In genomic region chr7:23679898-23680416, GRCh38 we compare ENCODE assay signal across 8 cellular contexts. TPM values are rescaled to one million over a fixed set of nuclear protein-coding genes. Genes with fewer than 3 reads are reported as not detected.
DNase-seq lines count a peak whose midpoint lies in the region; ATAC-seq and TF ChIP-seq lines count a peak whose summit lies in the region.

TSS of gene FAM221A (plus strand) at chr7:23680199. CDS start at chr7:23680219, 20 bp downstream.

- H3K4me2 ChIP-seq in GM23248 (ENCODE audit: unreplicated experiment), result peak within 1 kb of the TSS; percentile 89

- intact Hi-C loops in aorta (cut with DNase I), result loop anchor here (5.0 kb wide), 1 partner anchor 83 kb away; the partner anchor contains the start of gene CCDC126 (in 2 of the 2)

- H3K27me3 ChIP-seq in GM23248 (replicated peaks; ENCODE audit: insufficient read depth) (no peaks in the 10 kb centered on the region; the same call in 1 of the 2 replicates), aorta (ENCODE audit: control insufficient read depth in 1 of 2, insufficient read depth in 2 of 2, low read length in 1 of 2) (no peaks in the 10 kb centered on the region)

- 1 to 3% methylated on average over 32 to 44 of the region's 53 CpGs for WGBS in GM23248 (ENCODE audit: low coverage in 1 of 2, low lambda C conversion rate in 2 of 2, missing lambda C conversion rate in 2 of 2), 2 experiments
- 0 to 1% methylated on average over 51 to 53 of the region's 53 CpGs for WGBS in aorta, 2 donors

- H3K9me3 ChIP-seq in GM23248 (ENCODE audit: low read depth) (no peaks in the 10 kb centered on the region), aorta (ENCODE audit: control insufficient read depth, low read length) (no peaks in the 10 kb centered on the region)

- H3K9me2 ChIP-seq in GM23248 (ENCODE audit: insufficient read depth), result no peaks in the 10 kb centered on the region

- peak within 1 kb of the TSS; percentile 76 for H3K4me3 ChIP-seq in GM23248
- peak within 1 kb of the TSS; percentile 71 for H3K4me3 ChIP-seq in LNCaP clone FGC (ENCODE audit: low read depth, low read length)
- peak within 1 kb of the TSS; percentile 73 to 85 for H3K4me3 ChIP-seq in aorta (ENCODE audit: low read length in 2 of 2)

- in situ Hi-C loops in GM23248 (cut with MboI), result no loop called here

- peak within 1 kb of the TSS; percentile 43 for H3K9ac ChIP-seq in GM23248

- H3K4me1 ChIP-seq in GM23248 (ENCODE audit: insufficient read depth) (no peaks in the 10 kb centered on the region), aorta (ENCODE audit: control insufficient read depth in 1 of 2, insufficient read depth in 2 of 2, low read length in 2 of 2) (no peaks in the 10 kb centered on the region)

- no peak within 1 kb of the TSS for H3K27ac ChIP-seq in GM23248
- H3K27ac ChIP-seq in angular gyrus (ENCODE audit: low read depth, low read length), result peak within 1 kb of the TSS; percentile 73
- peak within 1 kb of the TSS in 1 of 2 donors; percentile 29 for H3K27ac ChIP-seq in aorta (ENCODE audit: low read depth in 1 of 2, low read length in 2 of 2)

- H3K79me2 ChIP-seq in GM23248 (ENCODE audit: insufficient read depth), result no peaks in the 10 kb centered on the region

- no peaks in the 10 kb centered on the region for H3F3A ChIP-seq in GM23248 (ENCODE audit: insufficient read depth)

- H4K20me1 ChIP-seq in GM23248 (ENCODE audit: insufficient read depth), result no peaks in the 10 kb centered on the region

- no peaks in the 10 kb centered on the region for H3K36me3 ChIP-seq in GM23248 (ENCODE audit: low read depth)
- H3K36me3 ChIP-seq in aorta (ENCODE audit: control insufficient read depth in 1 of 2, insufficient read depth in 2 of 2, low read length in 1 of 2), result no peaks in the 10 kb centered on the region

- H2AFZ ChIP-seq in GM23248, result peak within 1 kb of the TSS; percentile 93

- ATAC-seq in SK-N-SH treated with all-trans-retinoic acid at 6 μM for 48 hours, result peak; percentile 98
- ATAC-seq in aorta (ENCODE audit: low FRiP score), result peak; percentile 99

- DNase-seq in ELR (ENCODE audit: low read depth) (peak; percentile 77), GM23248 (peak; percentile 85), LNCaP clone FGC (ENCODE audit: low read depth) (no peak), hepatic stellate cell (ENCODE audit: low spot score) (peak; percentile 74), retina (peak; percentile 89), aorta (peak; percentile 94 to 97)

- peak; percentile 56 for TF ChIP-seq CTCF in LNCaP clone FGC (IDR thresholded peaks at IDR 0.05; ENCODE audit: control insufficient read depth, extremely low read depth, insufficient read depth)

TF ChIP-seq in SK-N-SH treated with all-trans-retinoic acid at 6 μM for 48 hours, 23 proteins besides CTCF, POLR2A, EP300 and RAD21:
- 0 out of 2 replicates have a peak, but pooled peaks have one; percentile 35 for TF ChIP-seq TSHZ2 (CRISPR knock-in tag; IDR thresholded peaks at IDR 0.05)
- TF ChIP-seq, protein P1, sequence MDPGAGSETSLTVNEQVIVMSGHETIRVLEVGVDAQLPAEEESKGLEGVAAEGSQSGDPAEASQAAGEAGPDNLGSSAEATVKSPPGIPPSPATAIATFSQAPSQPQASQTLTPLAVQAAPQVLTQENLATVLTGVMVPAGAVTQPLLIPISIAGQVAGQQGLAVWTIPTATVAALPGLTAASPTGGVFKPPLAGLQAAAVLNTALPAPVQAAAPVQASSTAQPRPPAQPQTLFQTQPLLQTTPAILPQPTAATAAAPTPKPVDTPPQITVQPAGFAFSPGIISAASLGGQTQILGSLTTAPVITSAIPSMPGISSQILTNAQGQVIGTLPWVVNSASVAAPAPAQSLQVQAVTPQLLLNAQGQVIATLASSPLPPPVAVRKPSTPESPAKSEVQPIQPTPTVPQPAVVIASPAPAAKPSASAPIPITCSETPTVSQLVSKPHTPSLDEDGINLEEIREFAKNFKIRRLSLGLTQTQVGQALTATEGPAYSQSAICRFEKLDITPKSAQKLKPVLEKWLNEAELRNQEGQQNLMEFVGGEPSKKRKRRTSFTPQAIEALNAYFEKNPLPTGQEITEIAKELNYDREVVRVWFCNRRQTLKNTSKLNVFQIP (CRISPR knock-in tag; IDR thresholded peaks at IDR 0.05; ENCODE audit: borderline replicate concordance, low read depth), result no peak
- TF ChIP-seq CSDC2 (CRISPR knock-in tag; IDR thresholded peaks at IDR 0.05), result peak; percentile 45; the same call in 1 of the 2 replicates
- no peak for TF ChIP-seq BACH2 (CRISPR knock-in tag; IDR thresholded peaks at IDR 0.05; ENCODE audit: borderline replicate concordance)
- no peak for TF ChIP-seq SNAI2 (CRISPR knock-in tag; IDR thresholded peaks at IDR 0.05)
- TF ChIP-seq ARNTL (CRISPR knock-in tag; IDR thresholded peaks at IDR 0.05; ENCODE audit: borderline replicate concordance, low read depth), result no peak
TF ChIP-seq in SK-N-SH treated with all-trans-retinoic acid at 6 μM for 48 hours: peak in this region for 2.

RNA-seq across cellular contexts. Expression of gene FAM221A, which starts in this region (rescaled TPM):
- 0.43 and 4.9 TPM in 2 replicates for total RNA-seq in GM23248 (2014; rRNA removed; shearing (Covaris generic))
- polyA plus RNA-seq in GM23248 (2016; fragmentation: Nextera tagmentation; extraction: Ambion mirVana), result 0.60 and 0.63 TPM in 2 replicates
- total RNA-seq in aorta, result 1 to 10 TPM; 8.5 to 8.7 TPM
- polyA plus RNA-seq in aorta, result 1 to 10 TPM; 1.8 to 9.8 TPM
